Comparison of ENCODE assay signal across 1 cellular context in genomic region chr15:23846218-23846617, GRCh38.
TF ChIP-seq lines count a peak whose summit lies in the region.

No MANE protein-coding gene starts in this region.

TF ChIP-seq in HepG2, 621 proteins besides CTCF, POLR2A, EP300 and RAD21 (continued from another document):
- TF ChIP-seq IRF9 (CRISPR knock-in tag; IDR thresholded peaks at IDR 0.05; ENCODE audit: borderline replicate concordance) (no peak), ZNF850 (CRISPR knock-in tag; conservative IDR thresholded peaks at IDR 0.05) (no peak), ELK4 (CRISPR knock-in tag; IDR thresholded peaks at IDR 0.05; ENCODE audit: borderline replicate concordance) (no peak), HIC2 (CRISPR knock-in tag; IDR thresholded peaks at IDR 0.05; ENCODE audit: low read depth) (no peak), ZNF276 (CRISPR knock-in tag; IDR thresholded peaks at IDR 0.05; ENCODE audit: low read depth) (no peak), ZNF839 (CRISPR knock-in tag; IDR thresholded peaks at IDR 0.05; ENCODE audit: borderline replicate concordance) (no peak), ZNF737 (CRISPR knock-in tag; IDR thresholded peaks at IDR 0.05; ENCODE audit: borderline replicate concordance) (no peak), NR2F6 (IDR thresholded peaks at IDR 0.05) (no peak), NR2F6 (CRISPR knock-in tag; IDR thresholded peaks at IDR 0.05) (no peak), NFYC (CRISPR knock-in tag; IDR thresholded peaks at IDR 0.05) (no peak)
